15 cellular contexts compared by ENCODE assay signal in the genomic region with DNA sequence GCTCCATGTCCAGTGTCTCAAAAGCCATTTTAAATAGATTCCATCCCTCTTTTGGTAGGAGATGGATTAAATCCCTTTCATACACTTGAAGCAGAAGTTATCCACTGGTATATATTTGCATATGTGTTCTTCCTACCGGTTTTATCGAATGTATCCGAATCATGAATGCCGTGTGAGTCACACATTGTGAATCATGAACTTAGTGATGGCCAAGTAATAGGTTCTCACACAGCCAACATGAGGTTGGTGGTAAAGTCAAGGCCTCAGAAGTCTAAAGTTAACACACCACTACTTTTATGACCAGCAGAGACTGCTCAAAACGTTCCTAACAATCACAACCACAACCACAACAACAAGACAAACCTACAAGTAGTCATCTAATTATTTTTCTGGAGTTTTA.
DNase-seq lines count a peak whose midpoint lies in the region; ATAC-seq lines count a peak whose summit lies in the region.
"Had no signal": no experiment of that assay in that cellular context is flagged by ENCODE, and none has a peak within 500 bp of the region (broad histone marks: within the 10 kb centered on the region; RNA-seq: fewer than 3 reads in every experiment).

No MANE protein-coding gene starts in this region.

- no peaks in the 10 kb centered on the region for H3K36me3 ChIP-seq in adipocyte (ENCODE audit: control insufficient read depth, insufficient read depth, low read length, severe bottlenecking)
- H3K36me3 ChIP-seq: tibial artery had no signal

- no peaks in the 10 kb centered on the region for H3K9me3 ChIP-seq in adipocyte (ENCODE audit: control insufficient read depth, low read length)
- H3K9me3 ChIP-seq: tibial artery had no signal

- CTCF ChIA-PET in activated CD4-positive, alpha-beta T cell treated with anti-CD3 and anti-CD28 coated beads for 36 hours (lab: Charles Lee), result no interaction called here

- intact Hi-C loops in activated CD4-positive, alpha-beta T cell treated with anti-CD3 and anti-CD28 coated beads for 36 hours (cut with DNase I, micrococcal nuclease), result no loop called here

- no peaks in the 10 kb centered on the region for H3K36me3 Mint-ChIP-seq in activated CD4-positive, alpha-beta T cell treated with anti-CD3 and anti-CD28 coated beads for 36 hours (ENCODE audit: low read depth)
- H3K36me3 Mint-ChIP-seq: CD4-positive, alpha-beta memory T cell had no signal

- POLR2A ChIA-PET in activated CD4-positive, alpha-beta T cell treated with anti-CD3 and anti-CD28 coated beads for 36 hours (lab: Charles Lee), result no interaction called here

- H3K4me3 Mint-ChIP-seq in activated CD4-positive, alpha-beta T cell treated with anti-CD3 and anti-CD28 coated beads for 36 hours, result no peak overlapping the region
- H3K4me3 Mint-ChIP-seq: activated CD4-positive, alpha-beta T cell treated with anti-CD3 and anti-CD28 coated beads, Interleukin-2, amount 10 ng/mL, durations not matched to agents 24 days and 14 days; CD4-positive, alpha-beta memory T cell had no signal

- peaks cover 7% of the 10 kb centered on the region for H3K27me3 ChIP-seq in adipocyte (replicated peaks; ENCODE audit: control insufficient read depth, insufficient read depth, low read length)
- H3K27me3 ChIP-seq: tibial artery had no signal

- H3K9me3 Mint-ChIP-seq in activated CD4-positive, alpha-beta T cell treated with anti-CD3 and anti-CD28 coated beads for 36 hours (ENCODE audit: low read depth), result no peaks in the 10 kb centered on the region
- H3K9me3 Mint-ChIP-seq: activated CD4-positive, alpha-beta T cell treated with anti-CD3 and anti-CD28 coated beads, Interleukin-2, amount 10 ng/mL, durations not matched to agents 24 days and 14 days had no signal

- ATAC-seq in activated CD4-positive, alpha-beta T cell treated with anti-CD3 and anti-CD28 coated beads for 36 hours, result peak; percentile 16
- ATAC-seq in HG02763 (IDR thresholded peaks at IDR 0.05; ENCODE audit: unreplicated experiment) (no peak), HG02840 (IDR thresholded peaks at IDR 0.05; ENCODE audit: low FRiP score, unreplicated experiment) (no peak)

- H3K4me1 Mint-ChIP-seq in activated CD4-positive, alpha-beta T cell treated with anti-CD3 and anti-CD28 coated beads for 36 hours, result no peaks in the 10 kb centered on the region
- H3K4me1 Mint-ChIP-seq: activated CD4-positive, alpha-beta T cell treated with anti-CD3 and anti-CD28 coated beads, Interleukin-2, amount 10 ng/mL, durations not matched to agents 24 days and 14 days had no signal

- no peak for DNase-seq in activated CD4-positive, alpha-beta T cell treated with anti-CD3 and anti-CD28 coated beads for 36 hours
- DNase-seq in activated CD4-positive, alpha-beta T cell treated with anti-CD3 and anti-CD28 coated beads, Interleukin-2, amount 50 U/mL, for 4 hours, result no peak
- DNase-seq in adipocyte (ENCODE audit: low read depth) (peak; percentile 30), fibroblast of the conjunctiva (ENCODE audit: low read depth) (peak; percentile 4), stromal cell of bone marrow (ENCODE audit: low read depth) (peak; percentile 90), NCI-H526 treated with DMSO at 0.1 percent for 48 hours (lab: John Stamatoyannopoulos, UW) (no peak)
- DNase-seq: activated CD4-positive, alpha-beta T cell treated with anti-CD3 and anti-CD28 coated beads, Interleukin-2, amount 10 ng/mL, durations not matched to agents 24 days and 14 days; activated naive CD4-positive, alpha-beta T cell treated with anti-CD3 and anti-CD28 coated beads, Interleukin-2, amount 50 U/mL, for 16 hours; CD4-positive, alpha-beta memory T cell; NCI-H1105; SHP77; stimulated activated CD4-positive, alpha-beta T cell treated with anti-CD3 and anti-CD28 coated beads, Interleukin-4, amount 100 ng/mL, for 4 hours; tibial artery had no signal

- no peak overlapping the region for H3K27ac Mint-ChIP-seq in activated CD4-positive, alpha-beta T cell treated with anti-CD3 and anti-CD28 coated beads for 36 hours
- H3K27ac Mint-ChIP-seq: activated CD4-positive, alpha-beta T cell treated with anti-CD3 and anti-CD28 coated beads, Interleukin-2, amount 10 ng/mL, durations not matched to agents 24 days and 14 days; CD4-positive, alpha-beta memory T cell had no signal

- H3K27me3 Mint-ChIP-seq in activated CD4-positive, alpha-beta T cell treated with anti-CD3 and anti-CD28 coated beads for 36 hours, result no peaks in the 10 kb centered on the region
- H3K27me3 Mint-ChIP-seq: activated CD4-positive, alpha-beta T cell treated with anti-CD3 and anti-CD28 coated beads, Interleukin-2, amount 10 ng/mL, durations not matched to agents 24 days and 14 days; CD4-positive, alpha-beta memory T cell had no signal

- peak overlapping the region; percentile 30 for H3K9ac ChIP-seq in adipocyte (ENCODE audit: low read length)

- H3K4me1 ChIP-seq in adipocyte (ENCODE audit: control insufficient read depth, insufficient read depth, low read length), result peaks cover 12% of the 10 kb centered on the region
- H3K4me1 ChIP-seq: tibial artery had no signal

- H3K4me3 ChIP-seq in adipocyte (ENCODE audit: low read length), result no peak overlapping the region
- H3K4me3 ChIP-seq: tibial artery had no signal

Comparison
In these comparisons a context has a peak if more than half of its experiments do, and no peak if none do; other contexts are left out.
1. DNase-seq: peak in adipocyte (single experiment), fibroblast of the conjunctiva (single experiment) and stromal cell of bone marrow (single experiment); none in activated CD4-positive, alpha-beta T cell treated with anti-CD3 and anti-CD28 coated beads for 36 hours (single experiment), activated CD4-positive, alpha-beta T cell treated with anti-CD3 and anti-CD28 coated beads, Interleukin-2, amount 50 U/mL, for 4 hours (0 of 2) and NCI-H526 treated with DMSO at 0.1 percent for 48 hours (single experiment).